1 cellular context compared by ENCODE assay signal in genomic region chr22:27195104-27195503, GRCh38.
TF ChIP-seq lines count a peak whose summit lies in the region.

No MANE protein-coding gene starts in this region.

TF ChIP-seq in GM23338, 12 proteins besides CTCF, POLR2A, EP300 and RAD21 (continued from another document):
- TF ChIP-seq, protein P1, sequence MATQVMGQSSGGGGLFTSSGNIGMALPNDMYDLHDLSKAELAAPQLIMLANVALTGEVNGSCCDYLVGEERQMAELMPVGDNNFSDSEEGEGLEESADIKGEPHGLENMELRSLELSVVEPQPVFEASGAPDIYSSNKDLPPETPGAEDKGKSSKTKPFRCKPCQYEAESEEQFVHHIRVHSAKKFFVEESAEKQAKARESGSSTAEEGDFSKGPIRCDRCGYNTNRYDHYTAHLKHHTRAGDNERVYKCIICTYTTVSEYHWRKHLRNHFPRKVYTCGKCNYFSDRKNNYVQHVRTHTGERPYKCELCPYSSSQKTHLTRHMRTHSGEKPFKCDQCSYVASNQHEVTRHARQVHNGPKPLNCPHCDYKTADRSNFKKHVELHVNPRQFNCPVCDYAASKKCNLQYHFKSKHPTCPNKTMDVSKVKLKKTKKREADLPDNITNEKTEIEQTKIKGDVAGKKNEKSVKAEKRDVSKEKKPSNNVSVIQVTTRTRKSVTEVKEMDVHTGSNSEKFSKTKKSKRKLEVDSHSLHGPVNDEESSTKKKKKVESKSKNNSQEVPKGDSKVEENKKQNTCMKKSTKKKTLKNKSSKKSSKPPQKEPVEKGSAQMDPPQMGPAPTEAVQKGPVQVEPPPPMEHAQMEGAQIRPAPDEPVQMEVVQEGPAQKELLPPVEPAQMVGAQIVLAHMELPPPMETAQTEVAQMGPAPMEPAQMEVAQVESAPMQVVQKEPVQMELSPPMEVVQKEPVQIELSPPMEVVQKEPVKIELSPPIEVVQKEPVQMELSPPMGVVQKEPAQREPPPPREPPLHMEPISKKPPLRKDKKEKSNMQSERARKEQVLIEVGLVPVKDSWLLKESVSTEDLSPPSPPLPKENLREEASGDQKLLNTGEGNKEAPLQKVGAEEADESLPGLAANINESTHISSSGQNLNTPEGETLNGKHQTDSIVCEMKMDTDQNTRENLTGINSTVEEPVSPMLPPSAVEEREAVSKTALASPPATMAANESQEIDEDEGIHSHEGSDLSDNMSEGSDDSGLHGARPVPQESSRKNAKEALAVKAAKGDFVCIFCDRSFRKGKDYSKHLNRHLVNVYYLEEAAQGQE (IDR thresholded peaks at IDR 0.05; ENCODE audit: unreplicated experiment): no peak
- TF ChIP-seq CREB1 (CRISPR knock-in tag; IDR thresholded peaks at IDR 0.05; ENCODE audit: low read depth): no peak
